Comparison of ENCODE assay signal across 11 cellular contexts in the genomic region with DNA sequence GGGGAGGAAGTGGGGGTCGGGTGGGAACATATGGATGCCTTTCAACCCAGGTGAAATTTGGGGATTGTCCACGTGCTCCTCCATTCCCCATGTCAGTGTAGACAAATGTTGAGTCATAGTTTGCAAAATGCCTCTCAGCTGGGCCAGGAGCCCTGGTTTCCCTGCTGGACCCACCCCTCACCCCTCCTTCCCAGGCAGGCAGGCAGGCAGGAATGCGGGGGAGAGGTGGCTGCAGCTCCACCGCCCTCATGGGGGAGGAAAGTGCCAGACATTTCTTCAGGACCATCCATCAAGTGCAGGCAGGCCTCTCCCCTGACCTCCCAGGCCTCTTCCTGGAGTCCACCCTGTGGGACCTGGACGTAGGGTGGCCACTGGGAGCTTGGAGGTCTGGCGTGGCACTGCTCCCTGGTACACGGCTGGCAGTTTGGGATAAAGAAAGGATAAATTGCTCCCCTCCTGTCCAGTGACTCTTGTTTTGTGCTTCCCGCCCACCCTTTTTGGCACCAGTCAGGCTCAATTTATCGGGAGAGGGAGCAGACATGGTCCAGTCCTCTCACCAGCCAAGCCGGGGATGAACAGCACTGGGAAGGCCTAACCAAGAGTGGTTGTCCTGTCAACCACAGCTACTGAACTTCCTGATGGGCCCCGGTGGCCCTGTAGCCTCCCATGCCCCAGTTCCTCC. TPM values are rescaled to one million over a fixed set of nuclear protein-coding genes. Genes with fewer than 3 reads are reported as not detected.
DNase-seq lines count a peak whose midpoint lies in the region; ATAC-seq and TF ChIP-seq lines count a peak whose summit lies in the region.
"Had no signal": no experiment of that assay in that cellular context is flagged by ENCODE, and none has a peak within 500 bp of the region (broad histone marks: within the 10 kb centered on the region; RNA-seq: fewer than 3 reads in every experiment).

No MANE protein-coding gene starts in this region.

- TF ChIP-seq POLR2A in esophagus muscularis mucosa (IDR thresholded peaks at IDR 0.05; ENCODE audit: low read depth): no peak

- no peaks in the 10 kb centered on the region for H3K79me2 ChIP-seq in MM.1S (ENCODE audit: low read length)

- no peaks in the 10 kb centered on the region for H3K27me3 ChIP-seq in esophagus muscularis mucosa
- H3K27me3 ChIP-seq in muscle layer of duodenum (ENCODE audit: low read depth, low read length): no peaks in the 10 kb centered on the region
- no peaks in the 10 kb centered on the region for H3K27me3 ChIP-seq in CD4-positive, alpha-beta memory T cell (ENCODE audit: insufficient read depth, low read length)
- H3K27me3 ChIP-seq in MM.1S (replicated peaks; ENCODE audit: insufficient read depth, low read length): no peaks in the 10 kb centered on the region

- H3K4me2 ChIP-seq in MM.1S (ENCODE audit: low read depth, low read length): no peak overlapping the region

- no peaks in the 10 kb centered on the region for H3K9me3 Mint-ChIP-seq in CD4-positive, alpha-beta memory T cell
- H3K9me3 Mint-ChIP-seq: activated T-helper 17 cell treated with anti-CD3 and anti-CD28 coated beads, Interleukin-2, amount 50 U/mL, for 72 hours had no signal

- H3K36me3 Mint-ChIP-seq in CD4-positive, alpha-beta memory T cell: no peaks in the 10 kb centered on the region

- H3K4me3 Mint-ChIP-seq in CD4-positive, alpha-beta memory T cell: no peak overlapping the region
- H3K4me3 Mint-ChIP-seq: activated T-helper 17 cell treated with anti-CD3 and anti-CD28 coated beads, Interleukin-2, amount 50 U/mL, for 72 hours had no signal

- no peaks in the 10 kb centered on the region for H3K9me3 ChIP-seq in esophagus muscularis mucosa
- H3K9me3 ChIP-seq in muscle layer of duodenum (ENCODE audit: control insufficient read depth in 1 of 2, low read length in 2 of 2): no peaks in the 10 kb centered on the region
- no peaks in the 10 kb centered on the region for H3K9me3 ChIP-seq in CD4-positive, alpha-beta memory T cell (ENCODE audit: control insufficient read depth in 1 of 2, low read length in 2 of 2)
- H3K9me3 ChIP-seq in MM.1S (replicated peaks; ENCODE audit: insufficient read depth, low read length): no peaks in the 10 kb centered on the region

- no peaks in the 10 kb centered on the region for H4K20me1 ChIP-seq in MM.1S (ENCODE audit: insufficient read depth, low read length)

- CTCF ChIA-PET in CD4-positive, alpha-beta memory T cell (lab: Charles Lee; ENCODE audit: partially characterized antibody): no interaction called here

- no peaks in the 10 kb centered on the region for H3K4me1 Mint-ChIP-seq in CD4-positive, alpha-beta memory T cell
- H3K4me1 Mint-ChIP-seq: activated T-helper 17 cell treated with anti-CD3 and anti-CD28 coated beads, Interleukin-2, amount 50 U/mL, for 72 hours had no signal

- peak; percentile 53 for ATAC-seq in Right ventricle myocardium inferior
- ATAC-seq: activated T-helper 17 cell treated with anti-CD3 and anti-CD28 coated beads, Interleukin-2, amount 50 U/mL, for 72 hours had no signal

- WGBS in esophagus muscularis mucosa: 56% methylated on average over 7 of the region's 11 CpGs

- TF ChIP-seq EP300 in esophagus muscularis mucosa (IDR thresholded peaks at IDR 0.05): no peak

- H3K27ac Mint-ChIP-seq in CD4-positive, alpha-beta memory T cell: no peak overlapping the region
- H3K27ac Mint-ChIP-seq: activated T-helper 17 cell treated with anti-CD3 and anti-CD28 coated beads, Interleukin-2, amount 50 U/mL, for 72 hours had no signal

- POLR2A ChIA-PET in CD4-positive, alpha-beta memory T cell (lab: Charles Lee; ENCODE audit: partially characterized antibody): no interaction called here

- H3K9me2 ChIP-seq in MM.1S (replicated peaks; ENCODE audit: insufficient read depth, low read length): no peaks in the 10 kb centered on the region

- H2AFZ ChIP-seq in MM.1S (ENCODE audit: low read length): no peak overlapping the region

- H3K27ac ChIP-seq in esophagus muscularis mucosa (replicated peaks in 1 of 4) (peak overlapping the region; percentile 89 to 95 (median 89)), muscle layer of duodenum (ENCODE audit: low read length) (peak overlapping the region; percentile 91), MM.1S (ENCODE audit: low read length) (no peak overlapping the region)
- no peak overlapping the region for H3K27ac ChIP-seq in CD4-positive, alpha-beta memory T cell (ENCODE audit: low read depth, low read length)

- peak overlapping the region in 1 of 4 donors; percentile 29 for H3K4me3 ChIP-seq in esophagus muscularis mucosa
- peak overlapping the region; percentile 21 to 48 for H3K4me3 ChIP-seq in muscle layer of duodenum (ENCODE audit: low read depth in 1 of 2, low read length in 2 of 2)
- no peak overlapping the region for H3K4me3 ChIP-seq in CD4-positive, alpha-beta memory T cell (ENCODE audit: low read length in 2 of 2)
- no peak overlapping the region for H3K4me3 ChIP-seq in MM.1S (ENCODE audit: low read length)

- H3K9ac ChIP-seq in MM.1S (ENCODE audit: low read length): no peak overlapping the region

- no peak for TF ChIP-seq CTCF in esophagus muscularis mucosa (IDR thresholded peaks at IDR 0.05)
- no peak for TF ChIP-seq CTCF in MM.1S (IDR thresholded peaks at IDR 0.05; ENCODE audit: low read length)

- H3F3A ChIP-seq in MM.1S (ENCODE audit: insufficient read depth, low read length): no peaks in the 10 kb centered on the region

- H3K36me3 ChIP-seq in esophagus muscularis mucosa (peaks cover 0 to 6% (median 0%) of the 10 kb centered on the region in 4 donors), muscle layer of duodenum (ENCODE audit: control insufficient read depth in 1 of 2, insufficient read depth in 2 of 2, low read length in 2 of 2) (no peaks in the 10 kb centered on the region), MM.1S (replicated peaks; ENCODE audit: insufficient read depth, low read length) (no peaks in the 10 kb centered on the region)
- H3K36me3 ChIP-seq in CD4-positive, alpha-beta memory T cell (ENCODE audit: insufficient read depth, low read length): no peaks in the 10 kb centered on the region

- H3K27me3 Mint-ChIP-seq in CD4-positive, alpha-beta memory T cell: no peaks in the 10 kb centered on the region
- H3K27me3 Mint-ChIP-seq: activated T-helper 17 cell treated with anti-CD3 and anti-CD28 coated beads, Interleukin-2, amount 50 U/mL, for 72 hours had no signal

- intact Hi-C loops in Right ventricle myocardium inferior (cut with DNase I) (no loop called here), cardiac septum (cut with DNase I) (loop anchor here (2.0 to 5.0 kb wide), 2 partner anchors 19 to 65 kb away; partner anchors contain the start of gene NPR1), esophagus muscularis mucosa (cut with DNase I) (no loop called here)
- intact Hi-C loops in CD4-positive, alpha-beta memory T cell (cut with micrococcal nuclease): no loop called here

- H3K4me1 ChIP-seq in esophagus muscularis mucosa (peaks cover 33 to 38% (median 36%) of the 10 kb centered on the region in 4 donors), muscle layer of duodenum (ENCODE audit: control insufficient read depth in 1 of 2, insufficient read depth in 2 of 2, low read length in 2 of 2) (peaks cover 8 to 15% of the 10 kb centered on the region in 2 donors), MM.1S (ENCODE audit: low read length) (no peaks in the 10 kb centered on the region)
- H3K4me1 ChIP-seq in CD4-positive, alpha-beta memory T cell (ENCODE audit: insufficient read depth, low read length): no peaks in the 10 kb centered on the region

- no peak for DNase-seq in Right ventricle myocardium inferior (ENCODE audit: missing footprints)
- DNase-seq in cardiac septum (ENCODE audit: low spot score): no peak
- DNase-seq in esophagus muscularis mucosa (ENCODE audit: extremely low spot score): no peak
- no peak for DNase-seq in COR-L47 (lab: John Stamatoyannopoulos, UW)
- DNase-seq in CD4-positive, alpha-beta memory T cell: no peak
- DNase-seq in HuH-7 (ENCODE audit: low spot score): no peak
- DNase-seq in MM.1S: no peak
- DNase-seq: 8988T had no signal

RNA-seq across cellular contexts. Expression of gene NPR1, which starts 18.8 kb away (rescaled TPM):
- 14.6 TPM for total RNA-seq in Right ventricle myocardium inferior
- 14.9 TPM for total RNA-seq in cardiac septum
- 10 to 100 TPM; 24.9 to 67.1 (median 49.8) TPM for total RNA-seq in esophagus muscularis mucosa
- total RNA-seq in CD4-positive, alpha-beta memory T cell: not detected
- not detected for polyA plus RNA-seq in CD4-positive, alpha-beta memory T cell
- total RNA-seq: mononuclear cell had no signal

RNA-seq across cellular contexts. Expression of gene ILF2, which starts 26.5 kb away (rescaled TPM):
- total RNA-seq in Right ventricle myocardium inferior (60.4 TPM), cardiac septum (76.5 TPM), esophagus muscularis mucosa (100 to 1,000 TPM in 1 of 4 donors, 10 to 100 TPM in 3; 43.6 to 102 (median 64.7) TPM)
- total RNA-seq in CD4-positive, alpha-beta memory T cell: 10 to 100 TPM; 82.3 to 87.8 TPM
- polyA plus RNA-seq in CD4-positive, alpha-beta memory T cell: 100 to 1,000 TPM; 136 to 200 TPM

RNA-seq across cellular contexts. Expression of gene INTS3, which starts 30.5 kb away (rescaled TPM):
- total RNA-seq in Right ventricle myocardium inferior: 33.0 TPM
- 35.2 TPM for total RNA-seq in cardiac septum
- 10 to 100 TPM; 32.3 to 45.5 (median 38.9) TPM for total RNA-seq in esophagus muscularis mucosa
- 10 to 100 TPM; 49.1 to 53.0 TPM for total RNA-seq in CD4-positive, alpha-beta memory T cell
- 10 to 100 TPM in 1 of 2 donors, 1 to 10 TPM in 1; 8.1 to 12.5 TPM for polyA plus RNA-seq in CD4-positive, alpha-beta memory T cell

RNA-seq across cellular contexts. Expression of gene SNAPIN, which starts 38.8 kb away (rescaled TPM):
- 64.0 TPM for total RNA-seq in Right ventricle myocardium inferior
- 62.1 TPM for total RNA-seq in cardiac septum
- total RNA-seq in esophagus muscularis mucosa: 10 to 100 TPM; 47.8 to 71.9 (median 63.3) TPM
- 10 to 100 TPM; 26.4 to 28.2 TPM for total RNA-seq in CD4-positive, alpha-beta memory T cell
- 10 to 100 TPM; 74.4 to 85.6 TPM for polyA plus RNA-seq in CD4-positive, alpha-beta memory T cell

Comparison
In these comparisons a context has a peak if more than half of its experiments do, and no peak if none do; other contexts are left out.
1. H3K27ac ChIP-seq: peak in esophagus muscularis mucosa (4 of 4) and muscle layer of duodenum (single experiment); none in CD4-positive, alpha-beta memory T cell (single experiment) and MM.1S (single experiment).
2. H3K4me3 ChIP-seq: peak in muscle layer of duodenum (2 of 2); none in CD4-positive, alpha-beta memory T cell (0 of 2) and MM.1S (single experiment).
3. RNA of gene NPR1, which starts 18.8 kb away (total RNA-seq): 24.9 to 67.1 TPM in esophagus muscularis mucosa, 14.9 TPM in cardiac septum (single experiment) and 14.6 TPM in Right ventricle myocardium inferior (single experiment); not detected in CD4-positive, alpha-beta memory T cell; every median in the first group is over 10 times any median in the second.